In genomic region chr5:115214541-115214940, GRCh38 we compare ENCODE assay signal across 27 cellular contexts. TPM values are rescaled to one million over a fixed set of nuclear protein-coding genes. Genes with fewer than 3 reads are reported as not detected.
A peak's percentile ranks its signal among the peaks of the same experiment; 100 is the strongest.
DNase-seq lines count a peak whose midpoint lies in the region; ATAC-seq lines count a peak whose summit lies in the region.
"Had no signal": no experiment of that assay in that cellular context is flagged by ENCODE, and none has a peak within 500 bp of the region (broad histone marks: within the 10 kb centered on the region; RNA-seq: fewer than 3 reads in every experiment).

No MANE protein-coding gene starts in this region.

- peaks cover 7% of the 10 kb centered on the region for H3K79me1 ChIP-seq in mesenchymal stem cell (replicated peaks; ENCODE audit: low read length, poor library complexity, severe bottlenecking)

- no peak overlapping the region for H2BK15ac ChIP-seq in mesenchymal stem cell (ENCODE audit: low read depth, poor library complexity, severe bottlenecking)

- no peak overlapping the region for H3K4me3 ChIP-seq in adipocyte (ENCODE audit: low read length)
- H3K4me3 ChIP-seq in mesenchymal stem cell (ENCODE audit: insufficient read depth in 1 of 2, low read depth in 1 of 2, low read length in 2 of 2) = no peak overlapping the region
- no peak overlapping the region for H3K4me3 ChIP-seq in CD4-positive, alpha-beta memory T cell (ENCODE audit: low read length in 2 of 2)
- H3K4me3 ChIP-seq: PC-9, SJCRH30 had no signal

- intact Hi-C loops in CD4-positive, alpha-beta memory T cell (cut with micrococcal nuclease) = no loop called here
- intact Hi-C loops in activated CD4-positive, alpha-beta T cell treated with anti-CD3 and anti-CD28 coated beads for 36 hours (cut with DNase I, micrococcal nuclease) = no loop called here

- no peak overlapping the region for H3K4me3 Mint-ChIP-seq in CD4-positive, alpha-beta memory T cell
- H3K4me3 Mint-ChIP-seq in activated CD4-positive, alpha-beta T cell treated with anti-CD3 and anti-CD28 coated beads for 36 hours = no peak overlapping the region
- H3K4me3 Mint-ChIP-seq in T-helper 2 cell treated with Interferon-gamma antibody and Interleukin-4, amounts not matched to agents 5 μg/mL and 100 μg/mL, for 36 hours = no peak overlapping the region
- H3K4me3 Mint-ChIP-seq: CD14-positive monocyte had no signal

- peak; percentile 58 for DNase-seq in adipocyte (ENCODE audit: low read depth)
- DNase-seq in fibroblast of gingiva (ENCODE audit: low read depth) = peak; percentile 7
- DNase-seq in mesenchymal stem cell = peak; percentile 69
- no peak for DNase-seq in CD4-positive, alpha-beta memory T cell
- DNase-seq in activated CD4-positive, alpha-beta T cell treated with anti-CD3 and anti-CD28 coated beads for 36 hours = no peak
- no peak for DNase-seq in T-helper 2 cell treated with Interferon-gamma antibody and Interleukin-4, amounts not matched to agents 5 μg/mL and 100 μg/mL, for 36 hours (ENCODE audit: low spot score)
- DNase-seq: BE2C; Calu3; DND-41; HCEC 1CT; Karpas-422; NCI-H1092 treated with DMSO at 0.1 percent for 48 hours; NCI-H1436; NCI-H187; NCI-H2081 treated with DMSO at 0.1 percent for 48 hours; NCI-H2171 treated with DMSO at 0.1 percent for 48 hours; NCI-H345; NCI-H524 treated with DMSO at 0.1 percent for 48 hours; NCI-H82; NK-92 treated with Interleukin-12 subunit alpha and Interleukin-12 subunit beta, amount 100 ng/mL, for 24 hours; PC-9; SJCRH30 had no signal

- no peaks in the 10 kb centered on the region for H3K9me3 Mint-ChIP-seq in CD4-positive, alpha-beta memory T cell
- H3K9me3 Mint-ChIP-seq in activated CD4-positive, alpha-beta T cell treated with anti-CD3 and anti-CD28 coated beads for 36 hours (ENCODE audit: low read depth) = no peaks in the 10 kb centered on the region
- H3K9me3 Mint-ChIP-seq in T-helper 2 cell treated with Interferon-gamma antibody and Interleukin-4, amounts not matched to agents 5 μg/mL and 100 μg/mL, for 36 hours = no peaks in the 10 kb centered on the region
- H3K9me3 Mint-ChIP-seq: CD14-positive monocyte had no signal

- H3K14ac ChIP-seq in mesenchymal stem cell (ENCODE audit: low read length in 2 of 2) = no peak overlapping the region

- no peak overlapping the region for H3K27ac ChIP-seq in mesenchymal stem cell (ENCODE audit: low read length, poor library complexity, severe bottlenecking)
- no peak overlapping the region for H3K27ac ChIP-seq in CD4-positive, alpha-beta memory T cell (ENCODE audit: low read depth, low read length)
- H3K27ac ChIP-seq: HL-60, PC-9, SJCRH30 had no signal

- no peaks in the 10 kb centered on the region for H3K27me3 Mint-ChIP-seq in CD4-positive, alpha-beta memory T cell
- H3K27me3 Mint-ChIP-seq in activated CD4-positive, alpha-beta T cell treated with anti-CD3 and anti-CD28 coated beads for 36 hours = no peaks in the 10 kb centered on the region
- H3K27me3 Mint-ChIP-seq in T-helper 2 cell treated with Interferon-gamma antibody and Interleukin-4, amounts not matched to agents 5 μg/mL and 100 μg/mL, for 36 hours (ENCODE audit: low read depth) = no peaks in the 10 kb centered on the region

- ATAC-seq in HG03442 (IDR thresholded peaks at IDR 0.05; ENCODE audit: unreplicated experiment) = no peak
- ATAC-seq in activated CD4-positive, alpha-beta T cell treated with anti-CD3 and anti-CD28 coated beads for 36 hours = no peak
- ATAC-seq: Right ventricle myocardium inferior, SK-N-SH treated with all-trans-retinoic acid at 6 μM for 48 hours had no signal

- H3K4me1 ChIP-seq in adipocyte (ENCODE audit: control insufficient read depth, insufficient read depth, low read length) (peaks cover 4% of the 10 kb centered on the region), mesenchymal stem cell (ENCODE audit: control insufficient read depth, insufficient read depth, low read depth, low read length) (no peaks in the 10 kb centered on the region)
- H3K4me1 ChIP-seq in CD4-positive, alpha-beta memory T cell (ENCODE audit: insufficient read depth, low read length) = no peaks in the 10 kb centered on the region
- H3K4me1 ChIP-seq: SJCRH30 had no signal

- CTCF ChIA-PET in CD4-positive, alpha-beta memory T cell (lab: Charles Lee; ENCODE audit: partially characterized antibody) = no interaction called here
- CTCF ChIA-PET in activated CD4-positive, alpha-beta T cell treated with anti-CD3 and anti-CD28 coated beads for 36 hours (lab: Charles Lee) = no interaction called here

- H3K18ac ChIP-seq in mesenchymal stem cell (ENCODE audit: low read depth in 1 of 2, low read length in 2 of 2) = no peak overlapping the region

- peaks cover 31% of the 10 kb centered on the region for H3K36me3 ChIP-seq in adipocyte (ENCODE audit: control insufficient read depth, insufficient read depth, low read length, severe bottlenecking)
- H3K36me3 ChIP-seq in mesenchymal stem cell (ENCODE audit: control insufficient read depth in 1 of 2, insufficient read depth in 2 of 2, low read depth in 1 of 2, low read length in 2 of 2) = peaks cover 7 to 53% of the 10 kb centered on the region in 2 experiments
- peaks cover 15% of the 10 kb centered on the region for H3K36me3 ChIP-seq in CD4-positive, alpha-beta memory T cell (ENCODE audit: insufficient read depth, low read length)

- H3K4me2 ChIP-seq in mesenchymal stem cell (ENCODE audit: low read length, poor library complexity, severe bottlenecking) = no peak overlapping the region
- H3K4me2 ChIP-seq: PC-9 had no signal

- H2BK120ac ChIP-seq in mesenchymal stem cell (ENCODE audit: low read depth, low read length) = no peak overlapping the region

- POLR2A ChIA-PET in CD4-positive, alpha-beta memory T cell (lab: Charles Lee; ENCODE audit: partially characterized antibody) = no interaction called here
- POLR2A ChIA-PET in activated CD4-positive, alpha-beta T cell treated with anti-CD3 and anti-CD28 coated beads for 36 hours (lab: Charles Lee) = no interaction called here

- H2BK12ac ChIP-seq in mesenchymal stem cell (ENCODE audit: low read length in 2 of 2) = no peak overlapping the region

- no peak overlapping the region for H4K8ac ChIP-seq in mesenchymal stem cell (ENCODE audit: low read length)

- no CpG with 5 or more reads among the region's 1 CpG for WGBS in mesenchymal stem cell

- peaks cover 2 to 6% (median 4%) of the 10 kb centered on the region in 4 donors for H3K4me1 Mint-ChIP-seq in CD4-positive, alpha-beta memory T cell
- H3K4me1 Mint-ChIP-seq in activated CD4-positive, alpha-beta T cell treated with anti-CD3 and anti-CD28 coated beads for 36 hours = peaks cover 5% of the 10 kb centered on the region
- peaks cover 7% of the 10 kb centered on the region for H3K4me1 Mint-ChIP-seq in T-helper 2 cell treated with Interferon-gamma antibody and Interleukin-4, amounts not matched to agents 5 μg/mL and 100 μg/mL, for 36 hours (ENCODE audit: low read depth)

- H3K4ac ChIP-seq in mesenchymal stem cell (ENCODE audit: low read depth in 1 of 2, low read length in 2 of 2) = no peak overlapping the region

- no peak overlapping the region for H3K27ac Mint-ChIP-seq in CD4-positive, alpha-beta memory T cell
- H3K27ac Mint-ChIP-seq in activated CD4-positive, alpha-beta T cell treated with anti-CD3 and anti-CD28 coated beads for 36 hours = no peak overlapping the region
- no peak overlapping the region for H3K27ac Mint-ChIP-seq in T-helper 2 cell treated with Interferon-gamma antibody and Interleukin-4, amounts not matched to agents 5 μg/mL and 100 μg/mL, for 36 hours
- H3K27ac Mint-ChIP-seq: CD14-positive monocyte had no signal

- H3K9me3 ChIP-seq in adipocyte (ENCODE audit: control insufficient read depth, low read length) = no peaks in the 10 kb centered on the region
- no peaks in the 10 kb centered on the region for H3K9me3 ChIP-seq in mesenchymal stem cell (ENCODE audit: control insufficient read depth, low read length)
- no peaks in the 10 kb centered on the region for H3K9me3 ChIP-seq in CD4-positive, alpha-beta memory T cell (ENCODE audit: control insufficient read depth in 1 of 2, low read length in 2 of 2)
- H3K9me3 ChIP-seq: BE2C, SJCRH30 had no signal

- H3K9ac ChIP-seq in adipocyte (ENCODE audit: low read length) (no peak overlapping the region), mesenchymal stem cell (ENCODE audit: low read length) (no peak overlapping the region)

- H3K36me3 Mint-ChIP-seq in CD4-positive, alpha-beta memory T cell = peaks cover 22 to 53% of the 10 kb centered on the region in 2 donors
- peaks cover 22% of the 10 kb centered on the region for H3K36me3 Mint-ChIP-seq in activated CD4-positive, alpha-beta T cell treated with anti-CD3 and anti-CD28 coated beads for 36 hours (ENCODE audit: low read depth)
- peaks cover 25% of the 10 kb centered on the region for H3K36me3 Mint-ChIP-seq in T-helper 2 cell treated with Interferon-gamma antibody and Interleukin-4, amounts not matched to agents 5 μg/mL and 100 μg/mL, for 36 hours (ENCODE audit: low read depth)

- H3K23ac ChIP-seq in mesenchymal stem cell (ENCODE audit: low read length in 2 of 2) = no peak overlapping the region

- H2BK5ac ChIP-seq in mesenchymal stem cell (ENCODE audit: low read depth, low read length, poor library complexity, severe bottlenecking) = no peak overlapping the region

- no peak overlapping the region for H2AFZ ChIP-seq in mesenchymal stem cell (ENCODE audit: low read depth, low read length)
- H2AFZ ChIP-seq: PC-9 had no signal

- no peak overlapping the region for H4K91ac ChIP-seq in mesenchymal stem cell (ENCODE audit: low read length)

- H3K27me3 ChIP-seq in adipocyte (replicated peaks; ENCODE audit: control insufficient read depth, insufficient read depth, low read length) (no peaks in the 10 kb centered on the region), mesenchymal stem cell (ENCODE audit: control insufficient read depth in 1 of 2, insufficient read depth in 1 of 2, low read length in 2 of 2) (no peaks in the 10 kb centered on the region)
- no peaks in the 10 kb centered on the region for H3K27me3 ChIP-seq in CD4-positive, alpha-beta memory T cell (ENCODE audit: insufficient read depth, low read length)
- H3K27me3 ChIP-seq: BE2C, SJCRH30 had no signal

- no peak overlapping the region for H2AK5ac ChIP-seq in mesenchymal stem cell (ENCODE audit: low read length, severe bottlenecking)

RNA-seq across cellular contexts. Expression of gene TRIM36, which starts 44.8 kb away (rescaled TPM):
- 0.25 TPM for polyA plus RNA-seq in mesenchymal stem cell (2013, experiment 1 of 2)
- 0.40 TPM for polyA plus RNA-seq in mesenchymal stem cell (2013, experiment 2 of 2)
- not detected for total RNA-seq in CD4-positive, alpha-beta memory T cell
- polyA plus RNA-seq in CD4-positive, alpha-beta memory T cell = not detected
- under 1 TPM in 1 of 2 experiments, not detected in 1; 0.11 TPM for total RNA-seq in activated CD4-positive, alpha-beta T cell treated with anti-CD3 and anti-CD28 coated beads for 36 hours

RNA-seq across cellular contexts. Expression of gene PGGT1B, which starts 48.1 kb away (rescaled TPM):
- 6.8 TPM for polyA plus RNA-seq in mesenchymal stem cell (2013, experiment 1 of 2)
- polyA plus RNA-seq in mesenchymal stem cell (2013, experiment 2 of 2) = 6.3 TPM
- total RNA-seq in CD4-positive, alpha-beta memory T cell = 10 to 100 TPM; 40.6 to 42.4 TPM
- 10 to 100 TPM; 13.7 to 16.8 TPM for polyA plus RNA-seq in CD4-positive, alpha-beta memory T cell
- total RNA-seq in activated CD4-positive, alpha-beta T cell treated with anti-CD3 and anti-CD28 coated beads for 36 hours = 10 to 100 TPM; 38.9 to 44.3 TPM

Comparison
In these comparisons a context has a peak if more than half of its experiments do, and no peak if none do; other contexts are left out.
1. DNase-seq: peak in adipocyte (single experiment), fibroblast of gingiva (single experiment) and mesenchymal stem cell (single experiment); none in CD4-positive, alpha-beta memory T cell (0 of 5), activated CD4-positive, alpha-beta T cell treated with anti-CD3 and anti-CD28 coated beads for 36 hours (single experiment) and T-helper 2 cell treated with Interferon-gamma antibody and Interleukin-4, amounts not matched to agents 5 μg/mL and 100 μg/mL, for 36 hours (single experiment).